In genomic region chr1:12172042-12172851, GRCh38 we compare ENCODE assay signal across 1 cellular context.
TF ChIP-seq lines count a peak whose summit lies in the region.

No MANE protein-coding gene starts in this region.

TF ChIP-seq in IMR-90, 13 proteins besides CTCF, POLR2A, EP300 and RAD21 (continued from another document):
- TF ChIP-seq ELK1 (IDR thresholded peaks at IDR 0.05; ENCODE audit: borderline replicate concordance, low read depth, low read length) (no peak), CEBPB (IDR thresholded peaks at IDR 0.05; ENCODE audit: low read depth, low read length) (no peak), RCOR1 (IDR thresholded peaks at IDR 0.05; ENCODE audit: insufficient replicate concordance, low read length) (no peak), NFE2L2 (IDR thresholded peaks at IDR 0.05; ENCODE audit: low read depth, low read length) (no peak), FOS (IDR thresholded peaks at IDR 0.05; ENCODE audit: low read depth, low read length) (no peak)
